In genomic region chr4:14169460-14169859, GRCh38 we compare ENCODE assay signal across 16 cellular contexts.
A peak's percentile ranks its signal among the peaks of the same experiment; 100 is the strongest.
DNase-seq lines count a peak whose midpoint lies in the region; ATAC-seq and TF ChIP-seq lines count a peak whose summit lies in the region.
"Had no signal": no experiment of that assay in that cellular context is flagged by ENCODE, and none has a peak within 500 bp of the region (broad histone marks: within the 10 kb centered on the region; RNA-seq: fewer than 3 reads in every experiment).

No MANE protein-coding gene starts in this region.

- H3K36me3 Mint-ChIP-seq in activated T-cell treated with anti-CD3 and anti-CD28 coated beads, Interleukin-2, amount 50 U/mL, for 72 hours (ENCODE audit: insufficient read depth in 2 of 2): no peaks in the 10 kb centered on the region

- H3K4me1 ChIP-seq in mesenchymal stem cell (ENCODE audit: control insufficient read depth, insufficient read depth, low read depth, low read length): no peaks in the 10 kb centered on the region
- H3K4me1 ChIP-seq in body of pancreas: peaks cover 8% of the 10 kb centered on the region

- H3K27me3 ChIP-seq in mesenchymal stem cell (ENCODE audit: control insufficient read depth in 1 of 2, insufficient read depth in 1 of 2, low read length in 2 of 2) (no peaks in the 10 kb centered on the region), body of pancreas (no peaks in the 10 kb centered on the region)
- H3K27me3 ChIP-seq: heart right ventricle, tibial nerve had no signal

- H2AFZ ChIP-seq in mesenchymal stem cell (ENCODE audit: low read depth, low read length): no peak overlapping the region

- H3K36me3 ChIP-seq in mesenchymal stem cell (ENCODE audit: control insufficient read depth in 1 of 2, insufficient read depth in 2 of 2, low read depth in 1 of 2, low read length in 2 of 2): no peaks in the 10 kb centered on the region
- H3K36me3 ChIP-seq in body of pancreas (replicated peaks in 1 of 2; ENCODE audit: insufficient read depth in 1 of 2, low read depth in 2 of 2): no peaks in the 10 kb centered on the region
- H3K36me3 ChIP-seq: heart right ventricle, tibial nerve had no signal

- H3K4me2 ChIP-seq in mesenchymal stem cell (ENCODE audit: low read length, poor library complexity, severe bottlenecking): no peak overlapping the region

- H4K8ac ChIP-seq in mesenchymal stem cell (ENCODE audit: low read length): no peak overlapping the region

- no peaks in the 10 kb centered on the region for H3K4me1 Mint-ChIP-seq in activated T-cell treated with anti-CD3 and anti-CD28 coated beads, Interleukin-2, amount 50 U/mL, for 72 hours (ENCODE audit: low read depth)
- H3K4me1 Mint-ChIP-seq: activated CD4-positive, alpha-beta memory T cell treated with anti-CD3 and anti-CD28 coated beads, Interleukin-2, amount 10 ng/mL, durations not matched to agents 7 days and 5 days had no signal

- no peaks in the 10 kb centered on the region for H3K27me3 Mint-ChIP-seq in activated T-cell treated with anti-CD3 and anti-CD28 coated beads, Interleukin-2, amount 50 U/mL, for 72 hours (ENCODE audit: low read depth)
- H3K27me3 Mint-ChIP-seq: activated CD4-positive, alpha-beta memory T cell treated with anti-CD3 and anti-CD28 coated beads, Interleukin-2, amount 10 ng/mL, durations not matched to agents 7 days and 5 days had no signal

- H3K4ac ChIP-seq in mesenchymal stem cell (ENCODE audit: low read depth in 1 of 2, low read length in 2 of 2): no peak overlapping the region

- H4K91ac ChIP-seq in mesenchymal stem cell (ENCODE audit: low read length): no peak overlapping the region

- TF ChIP-seq POLR2A in body of pancreas (IDR thresholded peaks at IDR 0.05): no peak

- peak overlapping the region; percentile 77 for H3K9ac ChIP-seq in mesenchymal stem cell (ENCODE audit: low read length)

- H2AK5ac ChIP-seq in mesenchymal stem cell (ENCODE audit: low read length, severe bottlenecking): no peak overlapping the region

- H3K9me3 ChIP-seq in mesenchymal stem cell (ENCODE audit: control insufficient read depth, low read length) (no peaks in the 10 kb centered on the region), body of pancreas (no peaks in the 10 kb centered on the region)
- H3K9me3 ChIP-seq: heart right ventricle, tibial nerve had no signal

- no peak overlapping the region for H3K14ac ChIP-seq in mesenchymal stem cell (ENCODE audit: low read length in 2 of 2)

- 53% methylated on average over 2 of the region's 2 CpGs for WGBS in mesenchymal stem cell
- WGBS in body of pancreas, 2 donors: 27 to 47% methylated on average over 2 of the region's 2 CpGs

- H3K27ac Mint-ChIP-seq in activated T-cell treated with anti-CD3 and anti-CD28 coated beads, Interleukin-2, amount 50 U/mL, for 72 hours: no peak overlapping the region
- H3K27ac Mint-ChIP-seq: activated CD4-positive, alpha-beta memory T cell treated with anti-CD3 and anti-CD28 coated beads, Interleukin-2, amount 10 ng/mL, durations not matched to agents 7 days and 5 days had no signal

- TF ChIP-seq CTCF in cardiac fibroblast (IDR thresholded peaks at IDR 0.05; ENCODE audit: low read depth, low read length): no peak
- TF ChIP-seq CTCF in body of pancreas (IDR thresholded peaks at IDR 0.05): no peak

- peaks cover 0 to 5% of the 10 kb centered on the region in 2 donors for H3K9me3 Mint-ChIP-seq in activated T-cell treated with anti-CD3 and anti-CD28 coated beads, Interleukin-2, amount 50 U/mL, for 72 hours

- intact Hi-C loops in body of pancreas (cut with DNase I): no loop called here

- no peak overlapping the region for H2BK120ac ChIP-seq in mesenchymal stem cell (ENCODE audit: low read depth, low read length)

- H2BK12ac ChIP-seq in mesenchymal stem cell (ENCODE audit: low read length in 2 of 2): no peak overlapping the region

- no peak overlapping the region for H2BK5ac ChIP-seq in mesenchymal stem cell (ENCODE audit: low read depth, low read length, poor library complexity, severe bottlenecking)

- H3K4me3 ChIP-seq in cardiac fibroblast (replicated peaks in 1 of 2; ENCODE audit: low read depth in 2 of 2, low read length in 2 of 2) (no peak overlapping the region), mesenchymal stem cell (ENCODE audit: insufficient read depth in 1 of 2, low read depth in 1 of 2, low read length in 2 of 2) (no peak overlapping the region), body of pancreas (no peak overlapping the region)
- H3K4me3 ChIP-seq: heart right ventricle, tibial nerve had no signal

- H3K18ac ChIP-seq in mesenchymal stem cell (ENCODE audit: low read depth in 1 of 2, low read length in 2 of 2): peak overlapping the region in 1 of 2 experiments; percentile 28

- no peak overlapping the region for H3K4me3 Mint-ChIP-seq in activated T-cell treated with anti-CD3 and anti-CD28 coated beads, Interleukin-2, amount 50 U/mL, for 72 hours
- H3K4me3 Mint-ChIP-seq: activated CD4-positive, alpha-beta memory T cell treated with anti-CD3 and anti-CD28 coated beads, Interleukin-2, amount 10 ng/mL, durations not matched to agents 7 days and 5 days had no signal

- no peak overlapping the region for H3K23ac ChIP-seq in mesenchymal stem cell (ENCODE audit: low read length in 2 of 2)

- no peak overlapping the region for H2BK15ac ChIP-seq in mesenchymal stem cell (ENCODE audit: low read depth, poor library complexity, severe bottlenecking)

- DNase-seq in Caki2 (ENCODE audit: low read depth) (peak; percentile 53), LHCN-M2 (ENCODE audit: low read depth) (peak; percentile 96), cardiac fibroblast (ENCODE audit: low read depth in 2 of 2) (peak; percentile 24 to 75), mesenchymal stem cell (peak; percentile 23), body of pancreas (no peak)
- DNase-seq in activated T-cell treated with anti-CD3 and anti-CD28 coated beads, Interleukin-2, amount 50 U/mL, for 72 hours: no peak
- DNase-seq: activated CD4-positive, alpha-beta memory T cell treated with anti-CD3 and anti-CD28 coated beads, Interleukin-2, amount 10 ng/mL, durations not matched to agents 7 days and 5 days; activated effector memory CD4-positive, alpha-beta T cell treated with Interleukin-2 at 50 U/mL for 16 hours; effector CD8-positive, alpha-beta T cell; NCI-H1694 treated with DMSO at 0.1 percent for 48 hours; stimulated activated CD8-positive, alpha-beta memory T cell treated with anti-CD3 and anti-CD28 coated beads, Interleukin-4, amount 100 ng/mL, for 48 hours had no signal

- ATAC-seq in activated T-cell treated with anti-CD3 and anti-CD28 coated beads, Interleukin-2, amount 50 U/mL, for 72 hours (replicated peaks in 1 of 2): no peak
- no peak for ATAC-seq in GM21526 (IDR thresholded peaks at IDR 0.05; ENCODE audit: low FRiP score, unreplicated experiment)
- no peak for ATAC-seq in GM18511 (IDR thresholded peaks at IDR 0.05; ENCODE audit: unreplicated experiment)
- no peak for ATAC-seq in body of pancreas
- ATAC-seq: left colon had no signal

- H3K27ac ChIP-seq in mesenchymal stem cell (ENCODE audit: low read length, poor library complexity, severe bottlenecking): peak overlapping the region; percentile 24
- H3K27ac ChIP-seq in body of pancreas: peak overlapping the region in 1 of 4 donors; percentile 35
- H3K27ac ChIP-seq: heart right ventricle, tibial nerve had no signal

- in situ Hi-C loops in Caki2 (cut with HindIII; ENCODE audit: low pct_unique_long_range_greater_than_20kb, low sequenced_read_pairs): no loop called here

- H3K79me1 ChIP-seq in mesenchymal stem cell (replicated peaks; ENCODE audit: low read length, poor library complexity, severe bottlenecking): no peaks in the 10 kb centered on the region

Comparison
In these comparisons a context has a peak if more than half of its experiments do, and no peak if none do; other contexts are left out.
1. DNase-seq: peak in Caki2 (single experiment), LHCN-M2 (single experiment), cardiac fibroblast (2 of 2) and mesenchymal stem cell (single experiment); none in activated T-cell treated with anti-CD3 and anti-CD28 coated beads, Interleukin-2, amount 50 U/mL, for 72 hours (0 of 2) and body of pancreas (0 of 4).